8 cellular contexts compared by ENCODE assay signal in the genomic region with DNA sequence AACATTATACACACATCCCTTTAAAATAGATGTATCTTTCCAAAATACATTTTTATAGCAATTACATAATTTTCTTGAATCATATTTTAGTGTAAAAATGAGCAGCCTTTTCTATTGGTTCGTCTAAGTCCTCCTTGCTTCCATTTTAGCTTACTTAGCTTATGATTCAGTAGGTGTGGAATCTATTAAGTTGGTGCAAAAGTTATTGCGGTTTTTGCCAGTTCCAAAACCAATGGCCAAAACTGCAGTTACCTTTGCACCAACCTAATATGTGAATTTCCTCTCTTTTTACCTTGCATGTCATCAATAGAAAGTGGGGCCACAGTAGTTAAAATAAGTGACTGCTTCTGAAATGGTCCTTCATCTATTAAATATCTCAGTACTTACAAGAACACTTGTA.
"Had no signal": no experiment of that assay in that cellular context is flagged by ENCODE, and none has a peak within 500 bp of the region (broad histone marks: within the 10 kb centered on the region; RNA-seq: fewer than 3 reads in every experiment).

No MANE protein-coding gene starts in this region.

- FAIRE-seq: G401.6, GM12878, GM12891, GM12892, GM18507, GM19239 had no signal

- H3K4me3 ChIP-seq: GM12878 had no signal

- DNase-seq: GDM1, GF-D8 had no signal

- ATAC-seq: GM12878 had no signal
